Comparison of ENCODE assay signal across 1 cellular context in the genomic region with DNA sequence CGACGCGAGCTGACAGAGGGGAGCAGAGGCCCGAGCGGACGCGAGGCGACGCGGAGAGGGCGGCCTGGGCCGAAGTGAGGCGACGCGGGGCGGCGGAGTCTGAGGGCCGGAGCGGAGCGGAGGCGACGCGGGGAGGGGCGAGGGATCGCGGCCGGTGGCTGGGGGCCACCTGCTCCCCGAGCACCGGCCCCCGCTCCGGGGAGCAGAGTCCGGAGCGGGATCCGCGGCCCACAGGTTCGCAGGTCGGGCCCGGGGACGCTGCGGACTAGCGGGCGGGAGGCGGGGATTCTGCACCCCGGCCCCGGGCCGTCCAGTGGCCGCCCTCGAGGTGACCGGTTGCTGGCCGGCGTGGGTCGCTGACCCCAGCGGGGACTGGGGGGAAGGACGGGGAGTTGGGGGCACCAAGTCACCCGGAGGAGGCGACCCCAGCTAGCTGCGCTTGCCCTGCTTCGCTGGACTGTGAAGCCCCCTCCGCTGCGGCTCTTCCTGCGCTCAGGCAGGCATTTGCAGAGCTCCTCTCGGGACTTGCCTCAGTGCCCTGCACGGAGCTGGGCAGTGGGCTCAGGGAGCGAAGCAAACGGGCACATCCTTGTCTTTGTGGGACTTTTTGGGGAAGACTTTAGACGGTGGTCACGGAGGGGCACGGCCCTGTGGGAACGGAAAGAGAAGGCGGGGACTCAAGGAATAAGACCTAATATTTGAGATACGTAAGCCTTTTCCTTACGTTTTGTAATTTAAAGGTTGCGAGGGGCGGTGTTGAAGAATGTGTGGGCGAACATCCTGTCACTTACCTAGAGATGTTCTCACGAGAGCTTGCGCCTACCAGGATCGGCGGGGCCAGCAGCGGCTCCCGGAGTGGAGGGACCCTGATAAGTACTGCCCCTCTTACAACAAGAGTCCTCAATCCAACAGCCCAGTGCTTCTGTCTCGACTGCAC.
A peak's percentile ranks its signal among the peaks of the same experiment; 100 is the strongest.
TF ChIP-seq lines count a peak whose summit lies in the region.

No MANE protein-coding gene starts in this region.

TF ChIP-seq in HepG2, 621 proteins besides CTCF, POLR2A, EP300 and RAD21 (continued from another document and continues in another):
- TF ChIP-seq MTERF4 (CRISPR knock-in tag; IDR thresholded peaks at IDR 0.05) (no peak; the same call in 1 of the 2 replicates), MAF1 (CRISPR knock-in tag; IDR thresholded peaks at IDR 0.05; ENCODE audit: borderline replicate concordance) (0 out of 2 replicates have a peak, but pooled peaks have one; percentile 7), DDIT3 (CRISPR knock-in tag; IDR thresholded peaks at IDR 0.05) (no peak), NR3C1 (CRISPR knock-in tag; IDR thresholded peaks at IDR 0.05) (no peak), POLR2AphosphoS5 (IDR thresholded peaks at IDR 0.05; ENCODE audit: low read depth, low read length) (peak; percentile 20; the same call in 1 of the 2 replicates), ISL2 (CRISPR knock-in tag; IDR thresholded peaks at IDR 0.05) (0 out of 2 replicates have a peak, but pooled peaks have one; percentile 18), ZNF343 (CRISPR knock-in tag; IDR thresholded peaks at IDR 0.05) (no peak), SKIL (CRISPR knock-in tag; IDR thresholded peaks at IDR 0.05; ENCODE audit: borderline replicate concordance) (no peak), ZNF12 (CRISPR knock-in tag; IDR thresholded peaks at IDR 0.05) (no peak), ZNF382 (CRISPR knock-in tag; IDR thresholded peaks at IDR 0.05; ENCODE audit: borderline replicate concordance) (no peak), ZNF747 (CRISPR knock-in tag; IDR thresholded peaks at IDR 0.05; ENCODE audit: borderline replicate concordance) (no peak), ZBTB8A (CRISPR knock-in tag; IDR thresholded peaks at IDR 0.05; ENCODE audit: borderline replicate concordance, low read depth) (no peak; the same call in 1 of the 2 replicates), NFYB (CRISPR knock-in tag; IDR thresholded peaks at IDR 0.05) (0 out of 2 replicates have a peak, but pooled peaks have one; percentile 27), HOXD1 (CRISPR knock-in tag; IDR thresholded peaks at IDR 0.05) (no peak), MEIS1 (CRISPR knock-in tag; IDR thresholded peaks at IDR 0.05; ENCODE audit: borderline replicate concordance) (no peak), HNRNPLL (IDR thresholded peaks at IDR 0.05; ENCODE audit: low read depth, low read length, poor library complexity, severe bottlenecking) (peak; percentile 18), ZNF24 (IDR thresholded peaks at IDR 0.05) (no peak), ATF3 (CRISPR knock-in tag; IDR thresholded peaks at IDR 0.05) (no peak), REPIN1 (CRISPR knock-in tag; IDR thresholded peaks at IDR 0.05; ENCODE audit: borderline replicate concordance, low read depth) (no peak), CBX2 (IDR thresholded peaks at IDR 0.05; ENCODE audit: low read depth, low read length) (no peak), CBX2 (CRISPR knock-in tag; IDR thresholded peaks at IDR 0.05; ENCODE audit: low read depth) (no peak), AKAP8 (CRISPR knock-in tag; IDR thresholded peaks at IDR 0.05) (no peak), ZFAT (CRISPR knock-in tag; conservative IDR thresholded peaks at IDR 0.05) (0 out of 2 replicates have a peak, but pooled peaks have one; percentile 20), HNF4G (IDR thresholded peaks at IDR 0.05; ENCODE audit: borderline replicate concordance, low read depth, low read length) (peak; percentile 52), HNF4G (CRISPR knock-in tag; IDR thresholded peaks at IDR 0.05; ENCODE audit: borderline replicate concordance, low read depth) (peak; percentile 65; the same call in 1 of the 2 replicates), DMAP1 (CRISPR knock-in tag; IDR thresholded peaks at IDR 0.05) (peak; percentile 26; the same call in 1 of the 2 replicates), ZNF354B (CRISPR knock-in tag; IDR thresholded peaks at IDR 0.05) (no peak), SUZ12 (IDR thresholded peaks at IDR 0.05; ENCODE audit: low read depth, low read length) (no peak), ZGPAT (CRISPR knock-in tag; IDR thresholded peaks at IDR 0.05) (no peak; the same call in 1 of the 2 replicates), ZNF564 (CRISPR knock-in tag; IDR thresholded peaks at IDR 0.05) (no peak; the same call in 1 of the 2 replicates), ZNF558 (CRISPR knock-in tag; IDR thresholded peaks at IDR 0.05; ENCODE audit: borderline replicate concordance) (no peak), ZSCAN25 (CRISPR knock-in tag; IDR thresholded peaks at IDR 0.05) (peak; percentile 94)
- TF ChIP-seq, protein P1, sequence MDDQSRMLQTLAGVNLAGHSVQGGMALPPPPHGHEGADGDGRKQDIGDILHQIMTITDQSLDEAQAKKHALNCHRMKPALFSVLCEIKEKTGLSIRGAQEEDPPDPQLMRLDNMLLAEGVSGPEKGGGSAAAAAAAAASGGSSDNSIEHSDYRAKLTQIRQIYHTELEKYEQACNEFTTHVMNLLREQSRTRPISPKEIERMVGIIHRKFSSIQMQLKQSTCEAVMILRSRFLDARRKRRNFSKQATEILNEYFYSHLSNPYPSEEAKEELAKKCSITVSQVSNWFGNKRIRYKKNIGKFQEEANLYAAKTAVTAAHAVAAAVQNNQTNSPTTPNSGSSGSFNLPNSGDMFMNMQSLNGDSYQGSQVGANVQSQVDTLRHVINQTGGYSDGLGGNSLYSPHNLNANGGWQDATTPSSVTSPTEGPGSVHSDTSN (CRISPR knock-in tag; IDR thresholded peaks at IDR 0.05; ENCODE audit: borderline replicate concordance): 0 out of 2 replicates have a peak, but pooled peaks have one; percentile 50
- TF ChIP-seq, protein P2, sequence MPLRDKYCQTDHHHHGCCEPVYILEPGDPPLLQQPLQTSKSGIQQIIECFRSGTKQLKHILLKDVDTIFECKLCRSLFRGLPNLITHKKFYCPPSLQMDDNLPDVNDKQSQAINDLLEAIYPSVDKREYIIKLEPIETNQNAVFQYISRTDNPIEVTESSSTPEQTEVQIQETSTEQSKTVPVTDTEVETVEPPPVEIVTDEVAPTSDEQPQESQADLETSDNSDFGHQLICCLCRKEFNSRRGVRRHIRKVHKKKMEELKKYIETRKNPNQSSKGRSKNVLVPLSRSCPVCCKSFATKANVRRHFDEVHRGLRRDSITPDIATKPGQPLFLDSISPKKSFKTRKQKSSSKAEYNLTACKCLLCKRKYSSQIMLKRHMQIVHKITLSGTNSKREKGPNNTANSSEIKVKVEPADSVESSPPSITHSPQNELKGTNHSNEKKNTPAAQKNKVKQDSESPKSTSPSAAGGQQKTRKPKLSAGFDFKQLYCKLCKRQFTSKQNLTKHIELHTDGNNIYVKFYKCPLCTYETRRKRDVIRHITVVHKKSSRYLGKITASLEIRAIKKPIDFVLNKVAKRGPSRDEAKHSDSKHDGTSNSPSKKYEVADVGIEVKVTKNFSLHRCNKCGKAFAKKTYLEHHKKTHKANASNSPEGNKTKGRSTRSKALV (CRISPR knock-in tag; IDR thresholded peaks at IDR 0.05): no peak
- TF ChIP-seq, protein P3, sequence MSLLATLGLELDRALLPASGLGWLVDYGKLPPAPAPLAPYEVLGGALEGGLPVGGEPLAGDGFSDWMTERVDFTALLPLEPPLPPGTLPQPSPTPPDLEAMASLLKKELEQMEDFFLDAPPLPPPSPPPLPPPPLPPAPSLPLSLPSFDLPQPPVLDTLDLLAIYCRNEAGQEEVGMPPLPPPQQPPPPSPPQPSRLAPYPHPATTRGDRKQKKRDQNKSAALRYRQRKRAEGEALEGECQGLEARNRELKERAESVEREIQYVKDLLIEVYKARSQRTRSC (CRISPR knock-in tag; IDR thresholded peaks at IDR 0.05; ENCODE audit: low read depth): no peak
- TF ChIP-seq, protein P4, sequence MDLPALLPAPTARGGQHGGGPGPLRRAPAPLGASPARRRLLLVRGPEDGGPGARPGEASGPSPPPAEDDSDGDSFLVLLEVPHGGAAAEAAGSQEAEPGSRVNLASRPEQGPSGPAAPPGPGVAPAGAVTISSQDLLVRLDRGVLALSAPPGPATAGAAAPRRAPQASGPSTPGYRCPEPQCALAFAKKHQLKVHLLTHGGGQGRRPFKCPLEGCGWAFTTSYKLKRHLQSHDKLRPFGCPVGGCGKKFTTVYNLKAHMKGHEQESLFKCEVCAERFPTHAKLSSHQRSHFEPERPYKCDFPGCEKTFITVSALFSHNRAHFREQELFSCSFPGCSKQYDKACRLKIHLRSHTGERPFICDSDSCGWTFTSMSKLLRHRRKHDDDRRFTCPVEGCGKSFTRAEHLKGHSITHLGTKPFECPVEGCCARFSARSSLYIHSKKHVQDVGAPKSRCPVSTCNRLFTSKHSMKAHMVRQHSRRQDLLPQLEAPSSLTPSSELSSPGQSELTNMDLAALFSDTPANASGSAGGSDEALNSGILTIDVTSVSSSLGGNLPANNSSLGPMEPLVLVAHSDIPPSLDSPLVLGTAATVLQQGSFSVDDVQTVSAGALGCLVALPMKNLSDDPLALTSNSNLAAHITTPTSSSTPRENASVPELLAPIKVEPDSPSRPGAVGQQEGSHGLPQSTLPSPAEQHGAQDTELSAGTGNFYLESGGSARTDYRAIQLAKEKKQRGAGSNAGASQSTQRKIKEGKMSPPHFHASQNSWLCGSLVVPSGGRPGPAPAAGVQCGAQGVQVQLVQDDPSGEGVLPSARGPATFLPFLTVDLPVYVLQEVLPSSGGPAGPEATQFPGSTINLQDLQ (CRISPR knock-in tag; IDR thresholded peaks at IDR 0.05): 0 out of 2 replicates have a peak, but pooled peaks have one; percentile 4
- TF ChIP-seq, protein P5, sequence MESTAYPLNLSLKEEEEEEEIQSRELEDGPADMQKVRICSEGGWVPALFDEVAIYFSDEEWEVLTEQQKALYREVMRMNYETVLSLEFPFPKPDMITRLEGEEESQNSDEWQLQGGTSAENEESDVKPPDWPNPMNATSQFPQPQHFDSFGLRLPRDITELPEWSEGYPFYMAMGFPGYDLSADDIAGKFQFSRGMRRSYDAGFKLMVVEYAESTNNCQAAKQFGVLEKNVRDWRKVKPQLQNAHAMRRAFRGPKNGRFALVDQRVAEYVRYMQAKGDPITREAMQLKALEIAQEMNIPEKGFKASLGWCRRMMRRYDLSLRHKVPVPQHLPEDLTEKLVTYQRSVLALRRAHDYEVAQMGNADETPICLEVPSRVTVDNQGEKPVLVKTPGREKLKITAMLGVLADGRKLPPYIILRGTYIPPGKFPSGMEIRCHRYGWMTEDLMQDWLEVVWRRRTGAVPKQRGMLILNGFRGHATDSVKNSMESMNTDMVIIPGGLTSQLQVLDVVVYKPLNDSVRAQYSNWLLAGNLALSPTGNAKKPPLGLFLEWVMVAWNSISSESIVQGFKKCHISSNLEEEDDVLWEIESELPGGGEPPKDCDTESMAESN (CRISPR knock-in tag; conservative IDR thresholded peaks at IDR 0.05): peak; percentile 16; the same call in 1 of the 2 replicates
